In genomic region chr20:54897787-54898186, GRCh38 we compare ENCODE assay signal across 36 cellular contexts.
"Had no signal": no experiment of that assay in that cellular context is flagged by ENCODE, and none has a peak within 500 bp of the region (broad histone marks: within the 10 kb centered on the region; RNA-seq: fewer than 3 reads in every experiment).

No MANE protein-coding gene starts in this region.

- H3K4me3 ChIP-seq: adrenal gland, body of pancreas, breast epithelium had no signal

- H3K9me3 ChIP-seq: adrenal gland, body of pancreas had no signal

- DNase-seq: activated B cell treated with CpG ODN at 0.5 μM for 24 hours; activated CD4-positive, alpha-beta memory T cell treated with anti-CD3 and anti-CD28 coated beads for 36 hours; activated CD4-positive, alpha-beta T cell treated with anti-CD3 and anti-CD28 coated beads for 4 hours; activated CD4-positive, alpha-beta T cell treated with anti-CD3 and anti-CD28 coated beads, Interleukin-2, amount 10 ng/mL, durations not matched to agents 24 days and 14 days; activated CD4-positive, alpha-beta T cell treated with anti-CD3 and anti-CD28 coated beads, Interleukin-2, amount 50 U/mL, for 1 hour; activated CD4-positive, alpha-beta T cell treated with anti-CD3 and anti-CD28 coated beads, Interleukin-2, amount 50 U/mL, for 4 hours; activated CD4-positive, CD25-positive, alpha-beta regulatory T cell treated with anti-CD3 and anti-CD28 coated beads, Interleukin-2, amount 50 U/mL, for 72 hours; activated CD8-positive, alpha-beta memory T cell treated with anti-CD3 and anti-CD28 coated beads, Interleukin-2, amount 50 U/mL, for 4 hours; activated CD8-positive, alpha-beta T cell treated with anti-CD3 and anti-CD28 coated beads for 36 hours; activated effector memory CD4-positive, alpha-beta T cell treated with anti-CD3 and anti-CD28 coated beads, Interleukin-2, amount 50 U/mL, for 16 hours; activated gamma-delta T cell treated with Interleukin-2 at 50 U/mL for 16 hours; activated naive CD4-positive, alpha-beta T cell; activated naive CD4-positive, alpha-beta T cell treated with anti-CD3 and anti-CD28 coated beads for 36 hours; activated naive CD4-positive, alpha-beta T cell treated with anti-CD3 and anti-CD28 coated beads, Interleukin-2, amount 50 U/mL, for 16 hours; activated naive CD8-positive, alpha-beta T cell treated with anti-CD3 and anti-CD28 coated beads for 36 hours; activated T-cell treated with anti-CD3 and anti-CD28 coated beads for 4 hours; activated T-cell treated with anti-CD3 and anti-CD28 coated beads, Interleukin-2, amount 50 U/mL, for 1 hour; activated T-cell treated with anti-CD3 and anti-CD28 coated beads, Interleukin-2, amount 50 U/mL, for 4 hours; activated T-cell treated with anti-CD3 and anti-CD28 coated beads, Interleukin-2, amount 50 U/mL, for 72 hours; adrenal gland; amniotic stem cell; aorta; body of pancreas; brain microvascular endothelial cell; central memory CD4-positive, alpha-beta T cell; T-helper 2 cell; T-helper 9 cell had no signal

- H3K4me1 Mint-ChIP-seq: activated B cell treated with CpG ODN at 0.5 μM for 24 hours; activated CD4-positive, alpha-beta T cell treated with anti-CD3 and anti-CD28 coated beads, Interleukin-2, amount 10 ng/mL, durations not matched to agents 24 days and 14 days; activated naive CD8-positive, alpha-beta T cell treated with anti-CD3 and anti-CD28 coated beads for 36 hours; activated T-helper 17 cell treated with anti-CD3 and anti-CD28 coated beads, Interleukin-2, amount 50 U/mL, for 72 hours had no signal

- H3K27me3 Mint-ChIP-seq: activated B cell treated with CpG ODN at 0.5 μM for 24 hours; activated CD4-positive, alpha-beta memory T cell treated with anti-CD3 and anti-CD28 coated beads for 36 hours; activated CD4-positive, alpha-beta T cell treated with anti-CD3 and anti-CD28 coated beads, Interleukin-2, amount 10 ng/mL, durations not matched to agents 24 days and 14 days; activated CD8-positive, alpha-beta T cell treated with anti-CD3 and anti-CD28 coated beads for 36 hours; activated naive CD8-positive, alpha-beta T cell treated with anti-CD3 and anti-CD28 coated beads for 36 hours; activated T-helper 17 cell treated with anti-CD3 and anti-CD28 coated beads, Interleukin-2, amount 50 U/mL, for 72 hours had no signal

- ATAC-seq: activated CD8-positive, alpha-beta T cell treated with anti-CD3 and anti-CD28 coated beads for 36 hours; activated naive CD4-positive, alpha-beta T cell treated with anti-CD3 and anti-CD28 coated beads, Interleukin-2, amount 50 U/mL, for 72 hours; activated T-cell treated with anti-CD3 and anti-CD28 coated beads, Interleukin-2, amount 50 U/mL, for 4 hours; activated T-cell treated with anti-CD3 and anti-CD28 coated beads, Interleukin-2, amount 50 U/mL, for 72 hours; activated T-helper 17 cell treated with anti-CD3 and anti-CD28 coated beads, Interleukin-2, amount 50 U/mL, for 72 hours; body of pancreas had no signal

- H3K4me3 Mint-ChIP-seq: activated B cell treated with CpG ODN at 0.5 μM for 24 hours; activated CD4-positive, alpha-beta memory T cell treated with anti-CD3 and anti-CD28 coated beads for 36 hours; activated CD4-positive, alpha-beta T cell treated with anti-CD3 and anti-CD28 coated beads, Interleukin-2, amount 10 ng/mL, durations not matched to agents 24 days and 14 days; activated CD8-positive, alpha-beta T cell treated with anti-CD3 and anti-CD28 coated beads for 36 hours; activated naive CD4-positive, alpha-beta T cell treated with anti-CD3 and anti-CD28 coated beads for 36 hours; activated naive CD8-positive, alpha-beta T cell treated with anti-CD3 and anti-CD28 coated beads for 36 hours; activated T-cell treated with anti-CD3 and anti-CD28 coated beads, Interleukin-2, amount 50 U/mL, for 4 hours; activated T-cell treated with anti-CD3 and anti-CD28 coated beads, Interleukin-2, amount 50 U/mL, for 72 hours; activated T-helper 1 cell treated with anti-CD3 and anti-CD28 coated beads, Interleukin-12 subunit alpha, Interleukin-12 subunit beta, Interleukin-2, Interleukin-4 antibody, amounts not matched to agents 30 ng/mL and 10 ng/mL and 1 ng/mL, durations not matched to agents 14 hours and 24 hours and 36 hours; activated T-helper 17 cell treated with anti-CD3 and anti-CD28 coated beads, Interleukin-2, amount 50 U/mL, for 72 hours; T-helper 1 cell treated with Interleukin-12 subunit alpha and Interleukin-12 subunit beta and Interleukin-4 antibody, amounts not matched to agents 30 μg/mL and 1 μg/mL, for 36 hours; T-helper 2 cell treated with Interferon-gamma antibody and Interleukin-4, amounts not matched to agents 5 μg/mL and 100 μg/mL, for 36 hours had no signal

- H3K27ac ChIP-seq: adrenal gland, body of pancreas, brain microvascular endothelial cell, breast epithelium, VCaP had no signal

- H3K27me3 ChIP-seq: adrenal gland, body of pancreas, brain microvascular endothelial cell, breast epithelium had no signal

- FAIRE-seq: astrocyte, TTC549 had no signal

- H3K4me1 ChIP-seq: adrenal gland, body of pancreas, breast epithelium had no signal

- H3K36me3 ChIP-seq: adrenal gland, brain microvascular endothelial cell, breast epithelium had no signal

- H3K27ac Mint-ChIP-seq: activated B cell treated with CpG ODN at 0.5 μM for 24 hours; activated CD4-positive, alpha-beta memory T cell treated with anti-CD3 and anti-CD28 coated beads for 36 hours; activated CD4-positive, alpha-beta T cell treated with anti-CD3 and anti-CD28 coated beads, Interleukin-2, amount 10 ng/mL, durations not matched to agents 24 days and 14 days; activated CD8-positive, alpha-beta T cell treated with anti-CD3 and anti-CD28 coated beads for 36 hours; activated naive CD4-positive, alpha-beta T cell treated with anti-CD3 and anti-CD28 coated beads for 36 hours; activated naive CD4-positive, alpha-beta T cell treated with anti-CD3 and anti-CD28 coated beads, Interleukin-2, amount 50 U/mL, for 72 hours; activated naive CD8-positive, alpha-beta T cell treated with anti-CD3 and anti-CD28 coated beads for 36 hours; activated T-cell treated with anti-CD3 and anti-CD28 coated beads, Interleukin-2, amount 50 U/mL, for 72 hours; activated T-helper 1 cell treated with anti-CD3 and anti-CD28 coated beads, Interleukin-12 subunit alpha, Interleukin-12 subunit beta, Interleukin-2, Interleukin-4 antibody, amounts not matched to agents 30 ng/mL and 10 ng/mL and 1 ng/mL, durations not matched to agents 14 hours and 24 hours and 36 hours; activated T-helper 17 cell treated with anti-CD3 and anti-CD28 coated beads, Interleukin-2, amount 50 U/mL, for 72 hours; T-helper 1 cell treated with Interleukin-12 subunit alpha and Interleukin-12 subunit beta and Interleukin-4 antibody, amounts not matched to agents 30 μg/mL and 1 μg/mL, for 36 hours; T-helper 2 cell treated with Interferon-gamma antibody and Interleukin-4, amounts not matched to agents 5 μg/mL and 100 μg/mL, for 36 hours had no signal

- H3K36me3 Mint-ChIP-seq: activated CD4-positive, alpha-beta memory T cell treated with anti-CD3 and anti-CD28 coated beads for 36 hours; activated naive CD8-positive, alpha-beta T cell treated with anti-CD3 and anti-CD28 coated beads for 36 hours had no signal
